ENCODE assay signal across 22 cellular contexts in the genomic region with DNA sequence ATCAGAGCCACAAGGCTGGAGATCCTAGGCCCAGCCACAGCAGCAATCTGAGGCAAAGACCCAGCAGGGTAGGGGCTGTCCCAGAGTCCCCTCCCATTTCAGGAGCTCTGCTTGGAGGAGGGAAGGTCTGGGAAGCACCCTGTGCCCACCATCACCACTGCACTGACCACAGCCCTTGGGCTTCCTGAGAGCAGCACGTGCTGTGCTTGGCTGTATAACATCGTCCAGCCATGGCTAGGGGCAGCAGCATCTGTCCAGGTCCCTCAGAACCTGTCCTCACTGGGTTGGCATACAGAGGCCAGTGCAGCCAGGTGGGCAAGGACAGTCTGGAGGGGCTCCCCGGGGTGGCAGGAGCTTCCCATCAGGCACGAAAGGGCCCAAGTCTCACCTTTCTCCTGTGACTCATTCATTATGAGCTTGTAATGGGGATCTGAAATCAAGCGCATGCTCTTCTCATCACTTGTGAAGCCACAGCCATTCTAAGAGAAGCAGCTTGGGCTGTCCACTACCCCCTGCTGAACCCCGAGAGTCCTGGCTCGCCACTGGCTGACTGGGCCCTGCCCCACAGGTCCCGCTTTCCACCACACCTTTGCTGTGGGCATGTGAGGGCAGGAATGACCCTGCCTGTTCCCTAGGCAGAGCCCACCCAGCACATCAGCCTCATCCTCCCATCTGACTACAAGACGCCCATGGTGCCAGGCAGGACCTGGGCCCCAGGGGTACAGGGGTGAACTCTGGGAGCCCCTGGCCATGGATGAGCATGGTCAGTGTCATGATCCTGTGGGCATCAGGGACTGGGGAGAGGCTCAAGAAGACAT.
"Had no signal": no experiment of that assay in that cellular context is flagged by ENCODE, and none has a peak within 500 bp of the region (broad histone marks: within the 10 kb centered on the region; RNA-seq: fewer than 3 reads in every experiment).

No MANE protein-coding gene starts in this region.

- H3K9me3 ChIP-seq: body of pancreas, pancreas, sigmoid colon, tibial nerve, vagina had no signal

- DNase-seq: activated CD4-positive, alpha-beta memory T cell treated with anti-CD3 and anti-CD28 coated beads for 36 hours; activated CD4-positive, alpha-beta T cell treated with anti-CD3 and anti-CD28 coated beads for 36 hours; activated CD8-positive, alpha-beta memory T cell treated with anti-CD3 and anti-CD28 coated beads, Interleukin-2, amount 10 ng/mL, durations not matched to agents 7 days and 5 days; activated gamma-delta T cell; activated naive CD8-positive, alpha-beta T cell treated with anti-CD3 and anti-CD28 coated beads for 36 hours; activated T-cell treated with anti-CD3 and anti-CD28 coated beads, Interleukin-2, amount 50 U/mL, for 48 hours; amygdala; body of pancreas; effector memory CD4-positive, alpha-beta T cell; foreskin fibroblast; left cardiac atrium; midbrain; sigmoid colon; stimulated activated CD4-positive, alpha-beta T cell treated with anti-CD3 and anti-CD28 coated beads, Interleukin-2, amount 100 ng/mL, for 24 hours; substantia nigra; T-helper 2 cell had no signal

- H3K36me3 Mint-ChIP-seq: activated naive CD8-positive, alpha-beta T cell treated with anti-CD3 and anti-CD28 coated beads for 36 hours had no signal

- H3K4me3 Mint-ChIP-seq: activated CD4-positive, alpha-beta memory T cell treated with anti-CD3 and anti-CD28 coated beads for 36 hours; activated CD4-positive, alpha-beta T cell treated with anti-CD3 and anti-CD28 coated beads for 36 hours; activated CD8-positive, alpha-beta memory T cell treated with anti-CD3 and anti-CD28 coated beads, Interleukin-2, amount 10 ng/mL, durations not matched to agents 7 days and 5 days; activated naive CD8-positive, alpha-beta T cell treated with anti-CD3 and anti-CD28 coated beads for 36 hours; dendritic cell treated with granulocyte-macrophage colony-stimulating factor and Interleukin-4, amounts not matched to agents 40 ng/mL and 50 ng/mL, for 4 days; neural crest cell had no signal

- H3K4me1 Mint-ChIP-seq: activated CD8-positive, alpha-beta memory T cell treated with anti-CD3 and anti-CD28 coated beads, Interleukin-2, amount 10 ng/mL, durations not matched to agents 7 days and 5 days; neural crest cell had no signal

- ATAC-seq: activated CD4-positive, alpha-beta T cell treated with anti-CD3 and anti-CD28 coated beads for 36 hours; activated CD8-positive, alpha-beta memory T cell treated with anti-CD3 and anti-CD28 coated beads, Interleukin-2, amount 10 ng/mL, durations not matched to agents 7 days and 5 days; left cardiac atrium had no signal

- H3K9me3 Mint-ChIP-seq: activated CD4-positive, alpha-beta memory T cell treated with anti-CD3 and anti-CD28 coated beads for 36 hours; activated naive CD8-positive, alpha-beta T cell treated with anti-CD3 and anti-CD28 coated beads for 36 hours; dendritic cell treated with granulocyte-macrophage colony-stimulating factor and Interleukin-4, amounts not matched to agents 40 ng/mL and 50 ng/mL, for 4 days; neural crest cell had no signal

- FAIRE-seq: pancreas had no signal

- H3K27me3 ChIP-seq: body of pancreas, pancreas, sigmoid colon, tibial nerve, vagina had no signal

- H3K4me3 ChIP-seq: body of pancreas, lung, pancreas, sigmoid colon, tibial nerve, vagina had no signal

- H3K4me1 ChIP-seq: body of pancreas, pancreas, tibial nerve had no signal

- H3K27ac Mint-ChIP-seq: activated CD4-positive, alpha-beta memory T cell treated with anti-CD3 and anti-CD28 coated beads for 36 hours; activated CD4-positive, alpha-beta T cell treated with anti-CD3 and anti-CD28 coated beads for 36 hours; activated CD8-positive, alpha-beta memory T cell treated with anti-CD3 and anti-CD28 coated beads, Interleukin-2, amount 10 ng/mL, durations not matched to agents 7 days and 5 days; activated naive CD8-positive, alpha-beta T cell treated with anti-CD3 and anti-CD28 coated beads for 36 hours; dendritic cell treated with granulocyte-macrophage colony-stimulating factor and Interleukin-4, amounts not matched to agents 40 ng/mL and 50 ng/mL, for 4 days had no signal

- H3K27me3 Mint-ChIP-seq: activated CD4-positive, alpha-beta memory T cell treated with anti-CD3 and anti-CD28 coated beads for 36 hours; activated CD4-positive, alpha-beta T cell treated with anti-CD3 and anti-CD28 coated beads for 36 hours; activated CD8-positive, alpha-beta memory T cell treated with anti-CD3 and anti-CD28 coated beads, Interleukin-2, amount 10 ng/mL, durations not matched to agents 7 days and 5 days; activated naive CD8-positive, alpha-beta T cell treated with anti-CD3 and anti-CD28 coated beads for 36 hours; dendritic cell treated with granulocyte-macrophage colony-stimulating factor and Interleukin-4, amounts not matched to agents 40 ng/mL and 50 ng/mL, for 4 days had no signal

- H3K27ac ChIP-seq: body of pancreas, pancreas, sigmoid colon, tibial nerve, vagina had no signal
